1 cellular context compared by ENCODE assay signal in genomic region chr16:55651841-55652824, GRCh38.
TF ChIP-seq lines count a peak whose summit lies in the region.

No MANE protein-coding gene starts in this region.

TF ChIP-seq in IMR-90, 13 proteins besides CTCF, POLR2A, EP300 and RAD21 (continued from another document):
- TF ChIP-seq, protein P1, sequence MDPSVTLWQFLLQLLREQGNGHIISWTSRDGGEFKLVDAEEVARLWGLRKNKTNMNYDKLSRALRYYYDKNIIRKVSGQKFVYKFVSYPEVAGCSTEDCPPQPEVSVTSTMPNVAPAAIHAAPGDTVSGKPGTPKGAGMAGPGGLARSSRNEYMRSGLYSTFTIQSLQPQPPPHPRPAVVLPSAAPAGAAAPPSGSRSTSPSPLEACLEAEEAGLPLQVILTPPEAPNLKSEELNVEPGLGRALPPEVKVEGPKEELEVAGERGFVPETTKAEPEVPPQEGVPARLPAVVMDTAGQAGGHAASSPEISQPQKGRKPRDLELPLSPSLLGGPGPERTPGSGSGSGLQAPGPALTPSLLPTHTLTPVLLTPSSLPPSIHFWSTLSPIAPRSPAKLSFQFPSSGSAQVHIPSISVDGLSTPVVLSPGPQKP (IDR thresholded peaks at IDR 0.05; ENCODE audit: borderline replicate concordance, low read depth, low read length) = no peak
- TF ChIP-seq MAFK (IDR thresholded peaks at IDR 0.05; ENCODE audit: low read depth, low read length) = no peak
- TF ChIP-seq, protein P2, sequence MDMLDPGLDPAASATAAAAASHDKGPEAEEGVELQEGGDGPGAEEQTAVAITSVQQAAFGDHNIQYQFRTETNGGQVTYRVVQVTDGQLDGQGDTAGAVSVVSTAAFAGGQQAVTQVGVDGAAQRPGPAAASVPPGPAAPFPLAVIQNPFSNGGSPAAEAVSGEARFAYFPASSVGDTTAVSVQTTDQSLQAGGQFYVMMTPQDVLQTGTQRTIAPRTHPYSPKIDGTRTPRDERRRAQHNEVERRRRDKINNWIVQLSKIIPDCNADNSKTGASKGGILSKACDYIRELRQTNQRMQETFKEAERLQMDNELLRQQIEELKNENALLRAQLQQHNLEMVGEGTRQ (IDR thresholded peaks at IDR 0.05; ENCODE audit: low read depth, low read length) = no peak
TF ChIP-seq in IMR-90: peak in this region for 0.
